Comparison of ENCODE assay signal across 21 cellular contexts in genomic region chr7:27906385-27907091, GRCh38.
"Had no signal": no experiment of that assay in that cellular context is flagged by ENCODE, and none has a peak within 500 bp of the region (broad histone marks: within the 10 kb centered on the region; RNA-seq: fewer than 3 reads in every experiment).

No MANE protein-coding gene starts in this region.

- H3K4me3 Mint-ChIP-seq: activated CD4-positive, alpha-beta T cell treated with anti-CD3 and anti-CD28 coated beads for 36 hours; activated naive CD8-positive, alpha-beta T cell treated with anti-CD3 and anti-CD28 coated beads for 36 hours; endodermal cell; nephron progenitor cell; stimulated activated naive CD8-positive, alpha-beta T cell treated with anti-CD3 and anti-CD28 coated beads, Interleukin-15, Interleukin-2, amounts not matched to agents 100 ng/mL and 50 ng/mL, for 24 hours had no signal

- H3K4me3 ChIP-seq: dorsolateral prefrontal cortex, left ventricle myocardium inferior, tibial nerve had no signal

- H3K27ac ChIP-seq: dorsolateral prefrontal cortex, epithelial cell of prostate, left ventricle myocardium inferior, tibial nerve had no signal

- FAIRE-seq: urothelium cell line had no signal

- H3K9me3 Mint-ChIP-seq: activated naive CD8-positive, alpha-beta T cell treated with anti-CD3 and anti-CD28 coated beads for 36 hours; endodermal cell; nephron progenitor cell; stimulated activated naive CD8-positive, alpha-beta T cell treated with anti-CD3 and anti-CD28 coated beads, Interleukin-15, Interleukin-2, amounts not matched to agents 100 ng/mL and 50 ng/mL, for 24 hours had no signal

- H3K9me3 ChIP-seq: left ventricle myocardium inferior, tibial nerve had no signal

- H3K27me3 Mint-ChIP-seq: activated CD4-positive, alpha-beta T cell treated with anti-CD3 and anti-CD28 coated beads for 36 hours; activated naive CD8-positive, alpha-beta T cell treated with anti-CD3 and anti-CD28 coated beads for 36 hours; stimulated activated naive CD8-positive, alpha-beta T cell treated with anti-CD3 and anti-CD28 coated beads, Interleukin-15, Interleukin-2, amounts not matched to agents 100 ng/mL and 50 ng/mL, for 24 hours had no signal

- H3K27me3 ChIP-seq: dorsolateral prefrontal cortex, tibial nerve had no signal

- H3K36me3 ChIP-seq: left ventricle myocardium inferior, tibial nerve had no signal

- H3K36me3 Mint-ChIP-seq: activated naive CD8-positive, alpha-beta T cell treated with anti-CD3 and anti-CD28 coated beads for 36 hours; brain had no signal

- DNase-seq: activated CD4-positive, alpha-beta T cell treated with anti-CD3 and anti-CD28 coated beads for 36 hours; activated CD4-positive, alpha-beta T cell treated with anti-CD3 and anti-CD28 coated beads, Interleukin-2, amount 50 U/mL, for 48 hours; activated naive CD4-positive, alpha-beta T cell; activated naive CD8-positive, alpha-beta T cell treated with anti-CD3 and anti-CD28 coated beads for 36 hours; amniotic stem cell; caudate nucleus; dorsolateral prefrontal cortex; endodermal cell; foreskin melanocyte; hypothalamus; left ventricle myocardium inferior; mammary epithelial cell; nephron progenitor cell; retina; stimulated activated CD4-positive, alpha-beta T cell treated with anti-CD3 and anti-CD28 coated beads, Interleukin-2, amount 100 ng/mL, for 24 hours; T-helper 2 cell had no signal

- ATAC-seq: activated CD4-positive, alpha-beta T cell treated with anti-CD3 and anti-CD28 coated beads for 36 hours had no signal

- H3K27ac Mint-ChIP-seq: activated CD4-positive, alpha-beta T cell treated with anti-CD3 and anti-CD28 coated beads for 36 hours; activated naive CD8-positive, alpha-beta T cell treated with anti-CD3 and anti-CD28 coated beads for 36 hours; brain; endodermal cell; stimulated activated naive CD8-positive, alpha-beta T cell treated with anti-CD3 and anti-CD28 coated beads, Interleukin-15, Interleukin-2, amounts not matched to agents 100 ng/mL and 50 ng/mL, for 24 hours had no signal

- H3K4me1 Mint-ChIP-seq: nephron progenitor cell had no signal
